Comparison of ENCODE assay signal across 8 cellular contexts in genomic region chr20:62927128-62927705, GRCh38. TPM values are rescaled to one million over a fixed set of nuclear protein-coding genes. Genes with fewer than 3 reads are reported as not detected.
DNase-seq lines count a peak whose midpoint lies in the region; TF ChIP-seq lines count a peak whose summit lies in the region.

No MANE protein-coding gene starts in this region.

- H3K27me3 Mint-ChIP-seq in nephron progenitor cell (ENCODE audit: low read depth, poor library complexity): no peaks in the 10 kb centered on the region

- H3K27ac ChIP-seq in dorsolateral prefrontal cortex: peak overlapping the region in 53 of 59 donors; percentile 90 to 99 (median 96)

- no peak overlapping the region for H3K27ac Mint-ChIP-seq in nephron progenitor cell

- CTCF ChIA-PET in BJ (lab: Yijun Ruan, JAX): interaction anchor here (0.9 to 1.5 kb wide), 4 partner anchors 8 to 67 kb away, joined by 3 to 4 read pairs (median 3); no protein-coding TSS in a partner anchor

- H3K4me3 ChIP-seq in BJ (ENCODE audit: low read depth, low read length) (peak overlapping the region; percentile 80), dorsolateral prefrontal cortex (peak overlapping the region; percentile 69 to 98 (median 94))

- peaks cover 63% of the 10 kb centered on the region for H3K4me1 Mint-ChIP-seq in nephron progenitor cell

- intact Hi-C loops in dorsolateral prefrontal cortex (cut with DNase I): loop anchor here in 1 of 2 donors (1.0 to 5.0 kb wide), 2 partner anchors 10 to 50 kb away; no protein-coding TSS in a partner anchor

- peaks cover 1% of the 10 kb centered on the region; the same call in 1 of the 2 replicates for H3K36me3 ChIP-seq in BJ (ENCODE audit: control insufficient read depth, insufficient read depth, low read length)

- no peaks in the 10 kb centered on the region for H3K9me3 Mint-ChIP-seq in nephron progenitor cell

- DNase-seq in BJ (ENCODE audit: low read depth): no peak
- DNase-seq in M059J (ENCODE audit: low read depth): peak; percentile 14
- DNase-seq in dorsolateral prefrontal cortex: no peak
- DNase-seq in nephron progenitor cell: peak; percentile 29
- DNase-seq in COR-L47 (lab: John Stamatoyannopoulos, UW): no peak
- no peak for DNase-seq in NCI-H446 (lab: John Stamatoyannopoulos, UW)
- no peak for DNase-seq in NCI-H82 (lab: John Stamatoyannopoulos, UW)
- DNase-seq in DMS79 treated with DMSO at 0.1 percent for 48 hours (lab: John Stamatoyannopoulos, UW): no peak

- POLR2A ChIA-PET in BJ (lab: Charles Lee): no interaction called here

- H3K4me3 Mint-ChIP-seq in nephron progenitor cell: peak overlapping the region; percentile 91

- TF ChIP-seq CTCF in BJ (IDR thresholded peaks at IDR 0.05; ENCODE audit: insufficient read depth, low read depth, low read length) (no peak), dorsolateral prefrontal cortex (IDR thresholded peaks at IDR 0.05 in 54 of 56, conservative IDR thresholded peaks at IDR 0.05 in 2 of 56; ENCODE audit: low read depth in 1 of 56, partially characterized antibody in 56 of 56) (no peak), nephron progenitor cell (IDR thresholded peaks at IDR 0.05) (no peak)

- H3K36me3 Mint-ChIP-seq in nephron progenitor cell (ENCODE audit: low read depth): no peaks in the 10 kb centered on the region

- H3K27me3 ChIP-seq in BJ (ENCODE audit: control insufficient read depth, insufficient read depth, low read length) (no peaks in the 10 kb centered on the region), dorsolateral prefrontal cortex (no peaks in the 10 kb centered on the region)

RNA-seq across cellular contexts. Expression of gene DIDO1, which starts 0.9 kb away (rescaled TPM):
- 18.0 and 19.8 TPM in 2 replicates for polyA plus RNA-seq in BJ (2011; rRNA removed)
- polyA minus RNA-seq in BJ (2011; rRNA and poly(A)+ RNA removed): 17.4 and 19.3 TPM in 2 replicates
- total RNA-seq in M059J (2014; rRNA removed; shearing (Covaris generic)): 26.1 and 42.6 TPM in 2 replicates
- 10 to 100 TPM; 37.4 to 68.3 (median 49.5) TPM for total RNA-seq in dorsolateral prefrontal cortex

RNA-seq across cellular contexts. Expression of gene GID8, which starts 10.7 kb away (rescaled TPM):
- polyA plus RNA-seq in BJ (2011; rRNA removed): 23.1 and 23.4 TPM in 2 replicates
- polyA minus RNA-seq in BJ (2011; rRNA and poly(A)+ RNA removed): 25.7 and 28.1 TPM in 2 replicates
- 40.4 and 53.4 TPM in 2 replicates for total RNA-seq in M059J (2014; rRNA removed; shearing (Covaris generic))
- 10 to 100 TPM; 27.0 to 46.6 (median 36.3) TPM for total RNA-seq in dorsolateral prefrontal cortex

RNA-seq across cellular contexts. Expression of gene SLC17A9, which starts 25.3 kb away (rescaled TPM):
- 14.4 and 30.8 TPM in 2 replicates for polyA plus RNA-seq in BJ (2011; rRNA removed)
- polyA minus RNA-seq in BJ (2011; rRNA and poly(A)+ RNA removed): 8.0 and 13.9 TPM in 2 replicates
- not detected in 2 replicates for total RNA-seq in M059J (2014; rRNA removed; shearing (Covaris generic))
- 10 to 100 TPM in 1 of 120 experiments, 1 to 10 TPM in 115, under 1 TPM in 4; 0.58 to 11.1 (median 2.8) TPM for total RNA-seq in dorsolateral prefrontal cortex

Comparison
In these comparisons a context has a peak if more than half of its experiments do, and no peak if none do; other contexts are left out.
1. DNase-seq: peak in M059J (single experiment) and nephron progenitor cell (single experiment); none in BJ (single experiment), dorsolateral prefrontal cortex (0 of 10), COR-L47 (single experiment), NCI-H446 (0 of 2), NCI-H82 (single experiment) and DMS79 treated with DMSO at 0.1 percent for 48 hours (single experiment).